In genomic region chr5:142339781-142340180, GRCh38 we compare ENCODE assay signal across 9 cellular contexts.
"Had no signal": no experiment of that assay in that cellular context is flagged by ENCODE, and none has a peak within 500 bp of the region (broad histone marks: within the 10 kb centered on the region; RNA-seq: fewer than 3 reads in every experiment).

No MANE protein-coding gene starts in this region.

- H3K4me3 ChIP-seq: GM23248, HAP-1 had no signal

- H3K4me3 Mint-ChIP-seq: IgD-negative memory B cell had no signal

- H3K4me1 ChIP-seq: HAP-1 had no signal

- H3K4me1 Mint-ChIP-seq: IgD-negative memory B cell had no signal

- H3K36me3 Mint-ChIP-seq: IgD-negative memory B cell had no signal

- H3K36me3 ChIP-seq: HAP-1 had no signal

- DNase-seq: GM23248, GOT3, H7, KBM-7 had no signal

- H3K27ac Mint-ChIP-seq: IgD-negative memory B cell had no signal

- H3K27ac ChIP-seq: GM23248, HL-60 had no signal

- ATAC-seq: HCT116, HepG2 had no signal

- H2AFZ ChIP-seq: GM23248 had no signal
